In the genomic region with DNA sequence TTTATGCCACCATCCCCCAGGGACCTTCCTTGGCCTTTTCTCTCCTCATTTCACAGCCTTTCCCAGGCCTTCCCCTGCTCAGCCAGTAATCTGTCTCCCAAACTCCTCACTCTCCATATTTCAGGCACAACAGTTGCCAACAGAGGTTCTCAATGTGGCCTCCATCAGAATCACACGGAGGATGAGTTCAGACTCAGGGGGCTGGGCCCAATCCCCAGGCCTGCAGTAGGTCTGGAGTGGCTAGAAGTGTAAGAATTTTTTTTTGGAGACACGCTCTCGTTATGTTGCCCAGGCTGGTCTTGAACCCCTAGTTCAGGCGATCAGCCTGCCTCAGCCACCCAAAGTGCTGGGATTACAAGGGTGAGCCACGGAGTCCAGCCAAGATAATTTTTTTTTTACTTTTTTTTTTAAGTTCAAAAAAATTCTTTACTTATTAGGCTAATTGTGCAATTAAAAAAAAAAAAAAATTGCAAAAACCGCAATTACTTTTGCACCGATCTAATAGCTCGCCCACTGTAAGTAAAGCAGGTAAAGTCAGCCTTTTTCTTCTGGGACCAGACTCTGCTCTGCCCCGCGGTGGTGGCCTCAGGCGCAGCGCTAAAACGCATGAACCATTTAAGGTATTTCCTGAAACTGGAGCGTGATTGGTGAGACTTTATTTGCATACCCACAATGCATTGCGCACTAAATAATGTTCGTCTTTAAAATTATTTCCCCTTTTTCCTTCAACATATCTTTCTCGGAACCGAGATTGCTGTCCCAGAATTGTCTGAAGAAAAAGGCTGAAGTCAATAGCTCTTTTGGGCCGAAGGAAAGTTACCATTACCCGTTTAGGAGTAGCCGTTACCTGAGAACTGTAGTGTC, we compare ENCODE assay signal across 9 cellular contexts. TPM values are rescaled to one million over a fixed set of nuclear protein-coding genes. Genes with fewer than 3 reads are reported as not detected.
DNase-seq lines count a peak whose midpoint lies in the region; ATAC-seq and TF ChIP-seq lines count a peak whose summit lies in the region.
"Had no signal": no experiment of that assay in that cellular context is flagged by ENCODE, and none has a peak within 500 bp of the region (broad histone marks: within the 10 kb centered on the region; RNA-seq: fewer than 3 reads in every experiment).

No MANE protein-coding gene starts in this region.

- no peaks in the 10 kb centered on the region for H3K27me3 ChIP-seq in BJ (ENCODE audit: control insufficient read depth, insufficient read depth, low read length)

- TF ChIP-seq CTCF in BJ (IDR thresholded peaks at IDR 0.05; ENCODE audit: insufficient read depth, low read depth, low read length) = peak; percentile 84
- peak; percentile 85 for TF ChIP-seq CTCF in coronary artery (IDR thresholded peaks at IDR 0.05)

- CTCF ChIA-PET in BJ (lab: Yijun Ruan, JAX) = interaction anchor here (1.0 to 1.6 kb wide), 7 partner anchors 12 to 125 kb away, joined by 3 to 6 read pairs (median 3); partner anchors contain the start of gene NPPA

- DNase-seq in BJ (ENCODE audit: low read depth) (peak; percentile 74), NCI-H526 treated with DMSO at 0.1 percent for 48 hours (lab: John Stamatoyannopoulos, UW) (peak; percentile 92), coronary artery (ENCODE audit: low spot score) (peak; percentile 96), left lobe of liver (ENCODE audit: low spot score) (peak; percentile 90)
- DNase-seq in activated CD4-positive, alpha-beta T cell treated with anti-CD3 and anti-CD28 coated beads, Interleukin-2, amount 50 U/mL, for 1 hour = peak; percentile 87
- peak; percentile 92 for DNase-seq in stimulated activated CD4-positive, alpha-beta T cell treated with anti-CD3 and anti-CD28 coated beads, Interleukin-1b, Interleukin-23, amount 100 ng/mL, for 48 hours

- H3K36me3 ChIP-seq in BJ (ENCODE audit: control insufficient read depth, insufficient read depth, low read length) = no peaks in the 10 kb centered on the region

- peak overlapping the region; percentile 90 to 98 for H3K27ac ChIP-seq in coronary artery

- POLR2A ChIA-PET in BJ (lab: Charles Lee) = interaction anchor here (0.6 to 1.6 kb wide), 13 partner anchors 11 to 932 kb away, joined by 3 to 13 read pairs (median 4); partner anchors contain the start of genes MFN2 and PLOD1

- ATAC-seq in GM19328 (IDR thresholded peaks at IDR 0.05; ENCODE audit: unreplicated experiment) = peak; percentile 42
- peak; percentile 36 for ATAC-seq in HG03521 (IDR thresholded peaks at IDR 0.05; ENCODE audit: unreplicated experiment)
- ATAC-seq in left lobe of liver = peak; percentile 80

- H3K4me3 ChIP-seq in BJ (ENCODE audit: low read depth, low read length) = no peak overlapping the region
- peak overlapping the region; percentile 80 for H3K4me3 ChIP-seq in coronary artery

RNA-seq across cellular contexts. Expression of gene KIAA2013, which starts 18.7 kb away (rescaled TPM):
- 48.2 and 70.0 TPM in 2 replicates for polyA plus RNA-seq in BJ (2011; rRNA removed)
- polyA minus RNA-seq in BJ (2011; rRNA and poly(A)+ RNA removed) = 30.4 and 43.0 TPM in 2 replicates
- 50.9 TPM for total RNA-seq in left lobe of liver

RNA-seq across cellular contexts. Expression of gene PLOD1, which starts 27.0 kb away (rescaled TPM):
- 528 and 851 TPM in 2 replicates for polyA plus RNA-seq in BJ (2011; rRNA removed)
- 252 and 298 TPM in 2 replicates for polyA minus RNA-seq in BJ (2011; rRNA and poly(A)+ RNA removed)
- total RNA-seq in left lobe of liver = 70.8 TPM

RNA-seq across cellular contexts. Expression of gene NPPB, which starts 48.8 kb away (rescaled TPM):
- 0.12 and 0.38 TPM in 2 replicates for polyA plus RNA-seq in BJ (2011; rRNA removed)
- not detected in 2 replicates for polyA minus RNA-seq in BJ (2011; rRNA and poly(A)+ RNA removed)
- not detected for total RNA-seq in left lobe of liver
- total RNA-seq: T-helper 2 cell treated with Interferon-gamma antibody and Interleukin-4, amounts not matched to agents 100 ng/mL and 5 ng/mL, for 36 hours had no signal

RNA-seq across cellular contexts. Expression of gene NPPA, which starts 59.9 kb away (rescaled TPM):
- polyA plus RNA-seq in BJ (2011; rRNA removed) = not detected in 2 replicates
- polyA minus RNA-seq in BJ (2011; rRNA and poly(A)+ RNA removed) = not detected in 2 replicates
- not detected for total RNA-seq in left lobe of liver
- total RNA-seq: T-helper 2 cell treated with Interferon-gamma antibody and Interleukin-4, amounts not matched to agents 100 ng/mL and 5 ng/mL, for 36 hours had no signal
